8 cellular contexts compared by ENCODE assay signal in genomic region chr2:209331291-209331844, GRCh38.
DNase-seq lines count a peak whose midpoint lies in the region; ATAC-seq, FAIRE-seq and TF ChIP-seq lines count a peak whose summit lies in the region.

No MANE protein-coding gene starts in this region.

- H3K9me1 ChIP-seq in endothelial cell of umbilical vein (replicated peaks; ENCODE audit: control insufficient read depth, extremely low read depth, insufficient read depth, low read length), result no peaks in the 10 kb centered on the region

- DNase-seq in left ventricle myocardium inferior (no peak), right atrium auricular region (ENCODE audit: low spot score) (no peak), NCI-H69 (lab: John Stamatoyannopoulos, UW) (peak; percentile 59), endothelial cell of umbilical vein (ENCODE audit: low read depth, low spot score) (peak; percentile 43), stromal cell of bone marrow (ENCODE audit: low read depth) (peak; percentile 17), colonic mucosa (no peak)
- no peak for DNase-seq in activated CD4-positive, CD25-positive, alpha-beta regulatory T cell treated with anti-CD3 and anti-CD28 coated beads, Interleukin-2, amount 50 U/mL, for 72 hours

- H3K4me1 ChIP-seq in left ventricle myocardium inferior (peaks cover 5% of the 10 kb centered on the region), right atrium auricular region (peaks cover 0 to 5% of the 10 kb centered on the region in 2 donors), endothelial cell of umbilical vein (ENCODE audit: control insufficient read depth, extremely low read depth, insufficient read depth, low read length) (no peaks in the 10 kb centered on the region), colonic mucosa (no peaks in the 10 kb centered on the region)

- TF ChIP-seq POLR2A in endothelial cell of umbilical vein (IDR thresholded peaks at IDR 0.05; ENCODE audit: low read depth, low read length), result no peak

- H3K9ac ChIP-seq in endothelial cell of umbilical vein (replicated peaks; ENCODE audit: extremely low read depth, insufficient read depth, low read length) (no peak overlapping the region), colonic mucosa (ENCODE audit: low read depth in 2 of 2, low read length in 2 of 2) (no peak overlapping the region)

- H2AFZ ChIP-seq in endothelial cell of umbilical vein (ENCODE audit: low read depth, low read length), result no peak overlapping the region

- H3K27ac ChIP-seq in left ventricle myocardium inferior (replicated peaks) (no peak overlapping the region), right atrium auricular region (no peak overlapping the region), endothelial cell of umbilical vein (ENCODE audit: insufficient read depth, low read depth, low read length) (no peak overlapping the region), colonic mucosa (no peak overlapping the region)

- CTCF ChIA-PET in endothelial cell of umbilical vein (lab: Charles Lee), result interaction anchor here (0.6 to 3.4 kb wide), 32 partner anchors 9 to 1229 kb away, joined by 3 to 49 read pairs (median 5); partner anchors contain the start of genes MAP2 and PTH2R

- TF ChIP-seq CTCF in left ventricle myocardium inferior (IDR thresholded peaks at IDR 0.05; ENCODE audit: borderline replicate concordance), result peak; percentile 23
- no peak for TF ChIP-seq CTCF in right atrium auricular region (IDR thresholded peaks at IDR 0.05)
- TF ChIP-seq CTCF in endothelial cell of umbilical vein (IDR thresholded peaks at IDR 0.05; ENCODE audit: extremely low read depth in 1 of 2, insufficient read depth in 1 of 2, low read depth in 1 of 2, low read length in 2 of 2), result peak in 1 of 2 donors; percentile 5
- TF ChIP-seq CTCF in colonic mucosa (IDR thresholded peaks at IDR 0.05), result no peak

- peaks cover 31% of the 10 kb centered on the region for H3K27me3 ChIP-seq in left ventricle myocardium inferior (ENCODE audit: low read depth)
- no peaks in the 10 kb centered on the region for H3K27me3 ChIP-seq in right atrium auricular region
- peaks cover 1 to 2% of the 10 kb centered on the region in 2 experiments for H3K27me3 ChIP-seq in endothelial cell of umbilical vein (ENCODE audit: control insufficient read depth in 2 of 2, insufficient read depth in 2 of 2, low read length in 2 of 2)
- no peaks in the 10 kb centered on the region for H3K27me3 ChIP-seq in colonic mucosa

- no peaks in the 10 kb centered on the region for H3K9me3 ChIP-seq in left ventricle myocardium inferior (replicated peaks)
- H3K9me3 ChIP-seq in right atrium auricular region, result no peaks in the 10 kb centered on the region
- H3K9me3 ChIP-seq in endothelial cell of umbilical vein (replicated peaks; ENCODE audit: control insufficient read depth, insufficient read depth, low read length), result no peaks in the 10 kb centered on the region
- no peaks in the 10 kb centered on the region for H3K9me3 ChIP-seq in colonic mucosa

- intact Hi-C loops in left ventricle myocardium inferior (cut with micrococcal nuclease), result loop anchor here (10.0 kb wide), 2 partner anchors 93 to 633 kb away; partner anchors contain the start of gene MAP2
- intact Hi-C loops in endothelial cell of umbilical vein (cut with micrococcal nuclease), result loop anchor here (1.0 to 2.0 kb wide), 2 partner anchors 936 to 1157 kb away; no protein-coding TSS in a partner anchor
- intact Hi-C loops in colonic mucosa (cut with DNase I), result loop anchor here (10.0 kb wide), 2 partner anchors 243 to 873 kb away; no protein-coding TSS in a partner anchor

- H3K4me3 ChIP-seq in left ventricle myocardium inferior (no peak overlapping the region), right atrium auricular region (no peak overlapping the region), endothelial cell of umbilical vein (replicated peaks in 1 of 3; ENCODE audit: insufficient read depth in 1 of 3, low read depth in 1 of 3, low read length in 3 of 3) (no peak overlapping the region), colonic mucosa (no peak overlapping the region)

- no TSS peak for BruUV-seq in endothelial cell of umbilical vein (replicated peaks; lab: Mats Ljungman, UMichigan)

- FAIRE-seq in endothelial cell of umbilical vein (lab: Jason Lieb, UNC), result peak; percentile 66

- H3K36me3 ChIP-seq in left ventricle myocardium inferior, result no peaks in the 10 kb centered on the region
- H3K36me3 ChIP-seq in right atrium auricular region, result no peaks in the 10 kb centered on the region
- no peaks in the 10 kb centered on the region for H3K36me3 ChIP-seq in endothelial cell of umbilical vein (ENCODE audit: control insufficient read depth in 2 of 2, extremely low read depth in 1 of 2, insufficient read depth in 2 of 2, low read length in 2 of 2)
- H3K36me3 ChIP-seq in colonic mucosa, result no peaks in the 10 kb centered on the region

- dilution Hi-C loops in endothelial cell of umbilical vein (cut with MboI; ENCODE audit: extremely low pct_ligation_motif_present, low sequenced_read_pairs), result no loop called here

- no peak overlapping the region for H3K4me2 ChIP-seq in endothelial cell of umbilical vein (ENCODE audit: insufficient read depth, low read length)

- no peaks in the 10 kb centered on the region for H4K20me1 ChIP-seq in endothelial cell of umbilical vein (replicated peaks; ENCODE audit: control insufficient read depth, extremely low read depth, insufficient read depth, low read length)

- no peak for ATAC-seq in HG03175 (IDR thresholded peaks at IDR 0.05; ENCODE audit: unreplicated experiment)

- no peaks in the 10 kb centered on the region for H3K79me2 ChIP-seq in endothelial cell of umbilical vein (ENCODE audit: control insufficient read depth, insufficient read depth, low read length)

- POLR2A ChIA-PET in endothelial cell of umbilical vein (lab: Charles Lee), result interaction anchor here (0.5 kb wide), 1 partner anchor 361 kb away, joined by 4 read pairs; no protein-coding TSS in a partner anchor

TF ChIP-seq in endothelial cell of umbilical vein, 7 proteins besides CTCF, POLR2A, EP300 and RAD21:
- no peak for TF ChIP-seq FOS (IDR thresholded peaks at IDR 0.05; ENCODE audit: borderline replicate concordance, insufficient read depth, low read length)
- no peak for TF ChIP-seq MYC (IDR thresholded peaks at IDR 0.05; ENCODE audit: low read depth, low read length)
- no peak for TF ChIP-seq JUN (IDR thresholded peaks at IDR 0.05; ENCODE audit: borderline replicate concordance, insufficient read depth, insufficient read length, low read depth)
- no peak for TF ChIP-seq POLR2AphosphoS5 (IDR thresholded peaks at IDR 0.05; ENCODE audit: insufficient read depth, low read depth, low read length)
- no peak for TF ChIP-seq GATA2 (IDR thresholded peaks at IDR 0.05; ENCODE audit: insufficient read depth, insufficient read length, low read depth, low read length)
- no peak for TF ChIP-seq EZH2 (IDR thresholded peaks at IDR 0.05; ENCODE audit: borderline replicate concordance, low read depth, low read length, severe bottlenecking)
- TF ChIP-seq MAX (IDR thresholded peaks at IDR 0.05; ENCODE audit: insufficient read depth, insufficient read length), result no peak

Comparison
In these comparisons a context has a peak if more than half of its experiments do, and no peak if none do; other contexts are left out.
1. DNase-seq: peak in NCI-H69 (single experiment), endothelial cell of umbilical vein (single experiment) and stromal cell of bone marrow (single experiment); none in left ventricle myocardium inferior (single experiment), right atrium auricular region (single experiment), colonic mucosa (single experiment) and activated CD4-positive, CD25-positive, alpha-beta regulatory T cell treated with anti-CD3 and anti-CD28 coated beads, Interleukin-2, amount 50 U/mL, for 72 hours (single experiment).